8 cellular contexts compared by ENCODE assay signal in genomic region chr14:24367506-24368214, GRCh38. TPM values are rescaled to one million over a fixed set of nuclear protein-coding genes. Genes with fewer than 3 reads are reported as not detected.
DNase-seq lines count a peak whose midpoint lies in the region; ATAC-seq and TF ChIP-seq lines count a peak whose summit lies in the region.

Gene NFATC4, plus strand, starts transcription at chr14:24368184. Its CDS starts 157 bp downstream, at chr14:24368341.

- no peaks in the 10 kb centered on the region for H3K36me3 Mint-ChIP-seq in T-helper 2 cell treated with Interferon-gamma antibody and Interleukin-4, amounts not matched to agents 5 μg/mL and 100 μg/mL, for 36 hours (ENCODE audit: low read depth)

- H3K4me1 ChIP-seq in A673 (ENCODE audit: insufficient read depth, low read length, poor library complexity, severe bottlenecking) (peaks cover 12% of the 10 kb centered on the region), mesodermal cell (ENCODE audit: control insufficient read depth, insufficient read depth, low read length, poor library complexity, severe bottlenecking) (peaks cover 5% of the 10 kb centered on the region), transverse colon (peaks cover 6 to 41% (median 28%) of the 10 kb centered on the region in 4 donors)

- peak within 1 kb of the TSS; percentile 91 for H3K27ac ChIP-seq in A673 (ENCODE audit: low read depth, low read length, poor library complexity, severe bottlenecking)
- peak within 1 kb of the TSS; percentile 93 for H3K27ac ChIP-seq in mesodermal cell (ENCODE audit: low read depth, low read length, severe bottlenecking)
- H3K27ac ChIP-seq in transverse colon: peak within 1 kb of the TSS; percentile 89 to 93 (median 90)

- TF ChIP-seq CTCF in A673 (conservative IDR thresholded peaks at IDR 0.05; ENCODE audit: low read depth, low read length) (no peak), epithelial cell of esophagus (IDR thresholded peaks at IDR 0.05; ENCODE audit: insufficient read depth, low read depth, low read length, missing control alignments) (no peak), transverse colon (IDR thresholded peaks at IDR 0.05) (no peak)

- peak within 1 kb of the TSS; percentile 48 for H3K4me3 Mint-ChIP-seq in T-helper 2 cell treated with Interferon-gamma antibody and Interleukin-4, amounts not matched to agents 5 μg/mL and 100 μg/mL, for 36 hours

- POLR2A ChIA-PET in A673 (lab: Charles Lee; ENCODE audit: low non-redundant PET): no interaction called here

- peaks cover 18% of the 10 kb centered on the region for H3K4me1 Mint-ChIP-seq in T-helper 2 cell treated with Interferon-gamma antibody and Interleukin-4, amounts not matched to agents 5 μg/mL and 100 μg/mL, for 36 hours (ENCODE audit: low read depth)

- TF ChIP-seq POLR2A in transverse colon (IDR thresholded peaks at IDR 0.05): no peak

- no peak within 1 kb of the TSS for H3K27ac Mint-ChIP-seq in T-helper 2 cell treated with Interferon-gamma antibody and Interleukin-4, amounts not matched to agents 5 μg/mL and 100 μg/mL, for 36 hours

- no peaks in the 10 kb centered on the region for H3K9me3 ChIP-seq in A673 (ENCODE audit: low read depth, low read length, poor library complexity, severe bottlenecking)
- no peaks in the 10 kb centered on the region for H3K9me3 ChIP-seq in mesodermal cell (ENCODE audit: control insufficient read depth, low read length)
- H3K9me3 ChIP-seq in transverse colon: no peaks in the 10 kb centered on the region

- TF ChIP-seq EP300 in transverse colon (IDR thresholded peaks at IDR 0.05; ENCODE audit: low read depth): peak; percentile 4

- H3K27me3 Mint-ChIP-seq in T-helper 2 cell treated with Interferon-gamma antibody and Interleukin-4, amounts not matched to agents 5 μg/mL and 100 μg/mL, for 36 hours (ENCODE audit: low read depth): peaks cover 60% of the 10 kb centered on the region

- intact Hi-C loops in A673 (cut with micrococcal nuclease; ENCODE audit: unreplicated experiment): loop anchor here (1.0 to 5.0 kb wide), 3 partner anchors 31 to 45 kb away; no protein-coding TSS in a partner anchor
- intact Hi-C loops in transverse colon (cut with DNase I; ENCODE audit: low total_unique reads): loop anchor here (2.0 kb wide), 1 partner anchor 63 kb away; no protein-coding TSS in a partner anchor

- ATAC-seq in GM18868 (IDR thresholded peaks at IDR 0.05; ENCODE audit: unreplicated experiment): peak; percentile 30

- in situ Hi-C loops in transverse colon (cut with MboI; ENCODE audit: low pct_ligation_motif_present in 1 of 4, low pct_unique_long_range_greater_than_20kb in 1 of 4, low sequenced_read_pairs in 3 of 4): loop anchor here in 2 of 4 donors (10.0 kb wide), 1 partner anchor 67 kb away; no protein-coding TSS in a partner anchor

- H3K36me3 ChIP-seq in A673 (ENCODE audit: insufficient read depth, low read length, poor library complexity, severe bottlenecking) (peaks cover 5% of the 10 kb centered on the region), mesodermal cell (ENCODE audit: control insufficient read depth, insufficient read depth, low read length) (peaks cover 29% of the 10 kb centered on the region), transverse colon (no peaks in the 10 kb centered on the region)

- peak; percentile 94 for DNase-seq in A673 (ENCODE audit: low spot score)
- DNase-seq in NCI-H1048 (lab: John Stamatoyannopoulos, UW): peak; percentile 41
- DNase-seq in T-helper 2 cell treated with Interferon-gamma antibody and Interleukin-4, amounts not matched to agents 5 μg/mL and 100 μg/mL, for 36 hours (ENCODE audit: low spot score): no peak
- DNase-seq in epithelial cell of esophagus (ENCODE audit: low read depth): peak; percentile 89
- DNase-seq in transverse colon: peak; percentile 84
- DNase-seq in activated effector memory CD4-positive, alpha-beta T cell treated with anti-CD3 and anti-CD28 coated beads, Interleukin-2, amount 50 U/mL, for 16 hours: no peak

- 0 to 3% methylated on average over 6 to 14 of the region's 21 CpGs for WGBS in mesodermal cell (ENCODE audit: insufficient coverage in 2 of 2), 2 experiments
- WGBS in transverse colon (ENCODE audit: low coverage in 1 of 2), 2 donors: 0 to 6% methylated on average over 5 to 21 of the region's 21 CpGs

- H3K27me3 ChIP-seq in A673 (replicated peaks; ENCODE audit: insufficient read depth, low read depth, low read length, poor library complexity): no peaks in the 10 kb centered on the region
- H3K27me3 ChIP-seq in transverse colon: peaks cover 16% of the 10 kb centered on the region

- no TSS peak for BruUV-seq in A673 (replicated peaks; lab: Mats Ljungman, UMichigan)

- H3K9me3 Mint-ChIP-seq in T-helper 2 cell treated with Interferon-gamma antibody and Interleukin-4, amounts not matched to agents 5 μg/mL and 100 μg/mL, for 36 hours: no peaks in the 10 kb centered on the region

- CTCF ChIA-PET in A673 (lab: Charles Lee): no interaction called here

- H3K4me3 ChIP-seq in A673 (ENCODE audit: low read depth, low read length, poor library complexity, severe bottlenecking): peak within 1 kb of the TSS; percentile 95
- peak within 1 kb of the TSS; percentile 78 for H3K4me3 ChIP-seq in epithelial cell of esophagus (ENCODE audit: low read length)
- peak within 1 kb of the TSS; percentile 98 for H3K4me3 ChIP-seq in mesodermal cell (ENCODE audit: extremely low read depth, insufficient read depth, low read length, poor library complexity, severe bottlenecking)
- H3K4me3 ChIP-seq in transverse colon: peak within 1 kb of the TSS; percentile 55 to 74 (median 64)

RNA-seq across cellular contexts. Expression of gene NFATC4, which starts in this region (rescaled TPM):
- 38.1 and 69.0 TPM in 2 replicates for total RNA-seq in A673 (2021)
- 64.8 TPM for polyA plus RNA-seq in mesodermal cell (2013, experiment 1 of 2)
- polyA plus RNA-seq in mesodermal cell (2013, experiment 2 of 2): 54.5 TPM
- 10 to 100 TPM; 13.4 to 58.0 (median 20.9) TPM for total RNA-seq in transverse colon

Comparison
In these comparisons a context has a peak if more than half of its experiments do, and no peak if none do; other contexts are left out.
1. DNase-seq: peak in A673 (single experiment), NCI-H1048 (single experiment), epithelial cell of esophagus (single experiment) and transverse colon (single experiment); none in T-helper 2 cell treated with Interferon-gamma antibody and Interleukin-4, amounts not matched to agents 5 μg/mL and 100 μg/mL, for 36 hours (single experiment) and activated effector memory CD4-positive, alpha-beta T cell treated with anti-CD3 and anti-CD28 coated beads, Interleukin-2, amount 50 U/mL, for 16 hours (single experiment).
2. Peak in every context shown above with its lines, with median percentiles within 50 percentile points of each other: H3K27ac ChIP-seq and H3K4me3 ChIP-seq.